Comparison of ENCODE assay signal across 26 cellular contexts in the genomic region with DNA sequence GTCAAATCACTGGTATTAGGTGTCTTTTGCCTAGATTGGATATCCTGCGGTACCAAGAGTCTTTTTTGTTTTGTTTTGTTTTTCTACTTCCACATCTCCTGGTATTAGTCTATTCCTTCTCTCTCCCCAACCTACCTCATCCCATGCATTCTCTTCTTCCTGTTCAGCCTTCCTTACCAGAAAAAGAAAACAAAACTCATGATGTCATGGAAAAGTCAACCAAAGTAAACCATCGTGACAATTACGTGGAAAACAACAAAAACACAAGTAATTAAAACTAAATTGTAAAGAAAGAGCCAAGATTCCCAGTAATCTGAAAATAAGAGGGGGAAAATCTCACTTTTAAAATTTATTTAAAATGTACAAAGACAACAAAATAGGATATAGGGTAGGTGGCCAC. TPM values are rescaled to one million over a fixed set of nuclear protein-coding genes. Genes with fewer than 3 reads are reported as not detected.
DNase-seq lines count a peak whose midpoint lies in the region; ATAC-seq, FAIRE-seq and TF ChIP-seq lines count a peak whose summit lies in the region.
"Had no signal": no experiment of that assay in that cellular context is flagged by ENCODE, and none has a peak within 500 bp of the region (broad histone marks: within the 10 kb centered on the region; RNA-seq: fewer than 3 reads in every experiment).

No MANE protein-coding gene starts in this region.

- CTCF ChIA-PET in HEK293 (lab: Yijun Ruan, JAX) (no interaction called here), GM10248 (lab: Yijun Ruan, JAX) (interaction anchor here (1.1 to 2.8 kb wide), 2 partner anchors 11 to 18 kb away, joined by 4 to 11 read pairs; no protein-coding TSS in a partner anchor)

- no peak overlapping the region for H3K27ac ChIP-seq in HEK293 (ENCODE audit: extremely low read depth, low read depth, low read length)
- H3K27ac ChIP-seq: BLaER1 had no signal

- H3K36me3 ChIP-seq in HEK293 (ENCODE audit: control insufficient read depth in 2 of 2, insufficient read depth in 1 of 2, low read length in 2 of 2) = no peaks in the 10 kb centered on the region
- H3K36me3 ChIP-seq: BE2C, BLaER1 had no signal

- H3K36me3 Mint-ChIP-seq in endothelial cell (ENCODE audit: low read depth, unreplicated experiment) = peaks cover 4% of the 10 kb centered on the region

- TF ChIP-seq CTCF in HEK293 (tag by site-specific recombination; IDR thresholded peaks at IDR 0.05) = no peak
- TF ChIP-seq CTCF in endothelial cell (IDR thresholded peaks at IDR 0.05; ENCODE audit: unreplicated experiment) = no peak
- no peak for TF ChIP-seq CTCF in GM10248 (IDR thresholded peaks at IDR 0.05; ENCODE audit: control extremely low read depth, extremely low read depth, low read depth, missing control alignments)

- H3K4me3 Mint-ChIP-seq in endothelial cell (ENCODE audit: unreplicated experiment) = no peak overlapping the region
- H3K4me3 Mint-ChIP-seq: CD14-positive monocyte; CD4-positive, alpha-beta memory T cell; CD4-positive, CD25-positive, alpha-beta regulatory T cell; CD8-positive, alpha-beta memory T cell had no signal

- FAIRE-seq in G401.6 (lab: Jason Lieb, UNC) = peak; percentile 34
- FAIRE-seq: A204.1, GM12878, GM12892, GM18507 had no signal

- H3K4me1 Mint-ChIP-seq in endothelial cell (ENCODE audit: unreplicated experiment) = peaks cover 40% of the 10 kb centered on the region
- H3K4me1 Mint-ChIP-seq: CD14-positive monocyte had no signal

- H3K4me1 ChIP-seq in HEK293 (ENCODE audit: control insufficient read depth, insufficient read depth, low read length) = peaks cover 19% of the 10 kb centered on the region
- H3K4me1 ChIP-seq: BLaER1 had no signal

- no peak overlapping the region for H3K4me3 ChIP-seq in HEK293 (ENCODE audit: low read depth, low read length)
- H3K4me3 ChIP-seq: BLaER1, GM12878 had no signal

- H3K9me3 ChIP-seq in HEK293 (ENCODE audit: control insufficient read depth, insufficient read depth, low read depth, low read length) = no peaks in the 10 kb centered on the region
- H3K9me3 ChIP-seq: BE2C, BLaER1 had no signal

- DNase-seq in endothelial cell (ENCODE audit: low spot score) (no peak), GM10248 (ENCODE audit: extremely low spot score) (no peak)
- DNase-seq: 8988T; ACHN; BE2C; C1 segment of cervical spinal cord; CD4-positive, alpha-beta memory T cell; CD4-positive, CD25-positive, alpha-beta regulatory T cell; CD8-positive, alpha-beta memory T cell; COR-L47; DMS 273 treated with DMSO at 0.1 percent for 48 hours; DMS153; DMS53; DMS79; DND-41; EL; GF-D8 had no signal

- POLR2A ChIA-PET in HEK293 (lab: Yijun Ruan, JAX) (no interaction called here), GM10248 (lab: Yijun Ruan, JAX) (no interaction called here)

- peaks cover 2% of the 10 kb centered on the region for H3K27me3 Mint-ChIP-seq in endothelial cell (ENCODE audit: unreplicated experiment)
- H3K27me3 Mint-ChIP-seq: CD4-positive, alpha-beta memory T cell; CD4-positive, CD25-positive, alpha-beta regulatory T cell; CD8-positive, alpha-beta memory T cell had no signal

- H3K27ac Mint-ChIP-seq in endothelial cell (ENCODE audit: unreplicated experiment) = peak overlapping the region; percentile 3
- H3K27ac Mint-ChIP-seq: CD14-positive monocyte; CD4-positive, CD25-positive, alpha-beta regulatory T cell had no signal

- ATAC-seq in GM21526 (IDR thresholded peaks at IDR 0.05; ENCODE audit: low FRiP score, unreplicated experiment) = no peak
- ATAC-seq: GM12878 had no signal

- no peaks in the 10 kb centered on the region for H3K9me3 Mint-ChIP-seq in endothelial cell (ENCODE audit: unreplicated experiment)
- H3K9me3 Mint-ChIP-seq: CD14-positive monocyte; CD4-positive, alpha-beta memory T cell; CD4-positive, CD25-positive, alpha-beta regulatory T cell; CD8-positive, alpha-beta memory T cell had no signal

TF ChIP-seq in HEK293, 187 proteins besides CTCF, POLR2A, EP300 and RAD21:
- TF ChIP-seq KLF16 (tag by site-specific recombination; IDR thresholded peaks at IDR 0.05) = no peak
- TF ChIP-seq, protein P1, sequence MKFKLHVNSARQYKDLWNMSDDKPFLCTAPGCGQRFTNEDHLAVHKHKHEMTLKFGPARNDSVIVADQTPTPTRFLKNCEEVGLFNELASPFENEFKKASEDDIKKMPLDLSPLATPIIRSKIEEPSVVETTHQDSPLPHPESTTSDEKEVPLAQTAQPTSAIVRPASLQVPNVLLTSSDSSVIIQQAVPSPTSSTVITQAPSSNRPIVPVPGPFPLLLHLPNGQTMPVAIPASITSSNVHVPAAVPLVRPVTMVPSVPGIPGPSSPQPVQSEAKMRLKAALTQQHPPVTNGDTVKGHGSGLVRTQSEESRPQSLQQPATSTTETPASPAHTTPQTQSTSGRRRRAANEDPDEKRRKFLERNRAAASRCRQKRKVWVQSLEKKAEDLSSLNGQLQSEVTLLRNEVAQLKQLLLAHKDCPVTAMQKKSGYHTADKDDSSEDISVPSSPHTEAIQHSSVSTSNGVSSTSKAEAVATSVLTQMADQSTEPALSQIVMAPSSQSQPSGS (tag by site-specific recombination; IDR thresholded peaks at IDR 0.05; ENCODE audit: low read depth) = peak; percentile 65

RNA-seq across cellular contexts. Expression of a gene that starts 38.3 kb away (rescaled TPM):
- total RNA-seq in endothelial cell (ENCODE audit: unreplicated experiment) = 106 TPM

RNA-seq across cellular contexts. Expression of a gene that starts 38.4 kb away (rescaled TPM):
- 6.8 TPM for total RNA-seq in endothelial cell (ENCODE audit: unreplicated experiment)
